Comparison of ENCODE assay signal across 15 cellular contexts in genomic region chr10:50384238-50384637, GRCh38.
"Had no signal": no experiment of that assay in that cellular context is flagged by ENCODE, and none has a peak within 500 bp of the region (broad histone marks: within the 10 kb centered on the region; RNA-seq: fewer than 3 reads in every experiment).

No MANE protein-coding gene starts in this region.

- FAIRE-seq: astrocyte, islet of Langerhans had no signal

- H3K36me3 ChIP-seq: sigmoid colon, tibial artery, uterus had no signal

- H3K4me3 ChIP-seq: sigmoid colon, tibial artery, uterus had no signal

- DNase-seq: endodermal cell; occipital lobe; sigmoid colon; stimulated activated CD4-positive, alpha-beta T cell treated with anti-CD3 and anti-CD28 coated beads, Interleukin-12 subunit alpha, Interleukin-12 subunit beta, amount 100 ng/mL, for 4 hours; T-helper 2 cell; tibial artery; uterus had no signal

- H3K9me3 ChIP-seq: sigmoid colon, tibial artery, uterus had no signal

- H3K9me3 Mint-ChIP-seq: dendritic cell treated with granulocyte-macrophage colony-stimulating factor and Interleukin-4, amounts not matched to agents 40 ng/mL and 50 ng/mL, for 4 days; endodermal cell; natural killer cell treated with Interleukin-12 subunit alpha and Interleukin-12 subunit beta and Interleukin-15 and Interleukin-18, amount 100 ng/mL, for 72 hours; stimulated activated naive CD8-positive, alpha-beta T cell treated with anti-CD3 and anti-CD28 coated beads, Interleukin-15, Interleukin-2, amounts not matched to agents 100 ng/mL and 50 ng/mL, for 24 hours had no signal

- H3K27ac Mint-ChIP-seq: dendritic cell treated with granulocyte-macrophage colony-stimulating factor and Interleukin-4, amounts not matched to agents 40 ng/mL and 50 ng/mL, for 4 days; endodermal cell; stimulated activated naive CD8-positive, alpha-beta T cell treated with anti-CD3 and anti-CD28 coated beads, Interleukin-15, Interleukin-2, amounts not matched to agents 100 ng/mL and 50 ng/mL, for 24 hours had no signal

- H3K36me3 Mint-ChIP-seq: memory B cell; natural killer cell treated with Interleukin-12 subunit alpha and Interleukin-12 subunit beta and Interleukin-15 and Interleukin-18, amount 100 ng/mL, for 72 hours had no signal

- H3K27me3 ChIP-seq: sigmoid colon, tibial artery, uterus had no signal

- H3K4me3 Mint-ChIP-seq: dendritic cell treated with granulocyte-macrophage colony-stimulating factor and Interleukin-4, amounts not matched to agents 40 ng/mL and 50 ng/mL, for 4 days; endodermal cell; memory B cell; natural killer cell treated with Interleukin-12 subunit alpha and Interleukin-12 subunit beta and Interleukin-15 and Interleukin-18, amount 100 ng/mL, for 72 hours; stimulated activated naive CD8-positive, alpha-beta T cell treated with anti-CD3 and anti-CD28 coated beads, Interleukin-15, Interleukin-2, amounts not matched to agents 100 ng/mL and 50 ng/mL, for 24 hours had no signal

- H3K27me3 Mint-ChIP-seq: memory B cell; natural killer cell treated with Interleukin-12 subunit alpha and Interleukin-12 subunit beta and Interleukin-15 and Interleukin-18, amount 100 ng/mL, for 72 hours; stimulated activated naive CD8-positive, alpha-beta T cell treated with anti-CD3 and anti-CD28 coated beads, Interleukin-15, Interleukin-2, amounts not matched to agents 100 ng/mL and 50 ng/mL, for 24 hours had no signal

- H3K27ac ChIP-seq: sigmoid colon, tibial artery had no signal

- ATAC-seq: activated CD4-positive, CD25-positive, alpha-beta regulatory T cell treated with anti-CD3 and anti-CD28 coated beads, Interleukin-2, amount 50 U/mL, for 24 hours; left lobe of liver; natural killer cell treated with Interleukin-12 subunit alpha and Interleukin-12 subunit beta and Interleukin-15 and Interleukin-18, amount 100 ng/mL, for 72 hours had no signal
